In genomic region chr17:29149431-29150064, GRCh38 we compare ENCODE assay signal across 8 cellular contexts. TPM values are rescaled to one million over a fixed set of nuclear protein-coding genes. Genes with fewer than 3 reads are reported as not detected.
DNase-seq lines count a peak whose midpoint lies in the region; ATAC-seq and TF ChIP-seq lines count a peak whose summit lies in the region.

No MANE protein-coding gene starts in this region.

- DNase-seq in GM10266 (ENCODE audit: extremely low spot score) (peak; percentile 71), MM.1S (no peak), MCF 10A (ENCODE audit: unreplicated experiment) (peak; percentile 76), mesothelial cell of epicardium (ENCODE audit: low spot score in 2 of 2, unreplicated experiment in 2 of 2) (no peak), NCI-H1092 treated with DMSO at 0.1 percent for 48 hours (lab: John Stamatoyannopoulos, UW) (no peak), middle frontal gyrus (ENCODE audit: extremely low spot score, low spot score) (no peak)

- H2AFZ ChIP-seq in MM.1S (ENCODE audit: low read length), result peak overlapping the region; percentile 37

- H3K4me2 ChIP-seq in MM.1S (ENCODE audit: low read depth, low read length), result peak overlapping the region; percentile 71

- peaks cover 17% of the 10 kb centered on the region; the same call in 1 of the 2 replicates for H3K79me2 ChIP-seq in MM.1S (ENCODE audit: low read length)

- H3F3A ChIP-seq in MM.1S (ENCODE audit: insufficient read depth, low read length), result peaks cover 9% of the 10 kb centered on the region

- H3K27me3 Mint-ChIP-seq in MCF 10A (ENCODE audit: insufficient read depth, unreplicated experiment) (no peaks in the 10 kb centered on the region), mesothelial cell of epicardium (ENCODE audit: low read depth) (no peaks in the 10 kb centered on the region)

- H3K27ac Mint-ChIP-seq in MCF 10A (ENCODE audit: low read depth, unreplicated experiment) (peak overlapping the region; percentile 85), mesothelial cell of epicardium (peak overlapping the region; percentile 83)

- POLR2A ChIA-PET in MCF 10A (lab: Yijun Ruan, JAX), result interaction anchor here (0.6 to 8.0 kb wide), 19 partner anchors 9 to 442 kb away, joined by 3 to 231 read pairs (median 5); partner anchors contain the start of genes MYO18A, NUFIP2 and PHF12

- CTCF ChIA-PET in MCF 10A (lab: Yijun Ruan, JAX), result interaction anchor here (0.6 to 14.7 kb wide), 31 partner anchors 8 to 344 kb away, joined by 3 to 287 read pairs (median 5); partner anchors contain the start of genes MYO18A and NUFIP2

- H3K9me2 ChIP-seq in MM.1S (replicated peaks; ENCODE audit: insufficient read depth, low read length), result no peaks in the 10 kb centered on the region

- intact Hi-C loops in MCF 10A (cut with micrococcal nuclease), result loop anchor here (1.0 to 5.0 kb wide), 2 partner anchors 142 to 223 kb away; no protein-coding TSS in a partner anchor

- H3K4me3 ChIP-seq in MM.1S (ENCODE audit: low read length), result peak overlapping the region; percentile 66

- no peak for TF ChIP-seq CTCF in GM10266 (IDR thresholded peaks at IDR 0.05; ENCODE audit: control insufficient read depth, insufficient read depth, low read depth, missing control alignments)
- no peak for TF ChIP-seq CTCF in MM.1S (IDR thresholded peaks at IDR 0.05; ENCODE audit: low read length)
- no peak for TF ChIP-seq CTCF in MCF 10A (IDR thresholded peaks at IDR 0.05; ENCODE audit: unreplicated experiment)
- no peak for TF ChIP-seq CTCF in mesothelial cell of epicardium (IDR thresholded peaks at IDR 0.05; ENCODE audit: unreplicated experiment)

- ATAC-seq in GM18909 (IDR thresholded peaks at IDR 0.05; ENCODE audit: poor library complexity, unreplicated experiment), result no peak
- ATAC-seq in HG03565 (IDR thresholded peaks at IDR 0.05; ENCODE audit: unreplicated experiment), result no peak

- H3K36me3 Mint-ChIP-seq in MCF 10A (ENCODE audit: insufficient read depth, unreplicated experiment) (no peaks in the 10 kb centered on the region), mesothelial cell of epicardium (no peaks in the 10 kb centered on the region)

- H3K4me1 Mint-ChIP-seq in MCF 10A (ENCODE audit: insufficient read depth, unreplicated experiment), result peaks cover 64% of the 10 kb centered on the region
- H3K4me1 Mint-ChIP-seq in mesothelial cell of epicardium, result peaks cover 48% of the 10 kb centered on the region

- H3K9me3 ChIP-seq in MM.1S (replicated peaks; ENCODE audit: insufficient read depth, low read length), result no peaks in the 10 kb centered on the region

- H4K20me1 ChIP-seq in MM.1S (ENCODE audit: insufficient read depth, low read length), result no peaks in the 10 kb centered on the region

- H3K36me3 ChIP-seq in MM.1S (replicated peaks; ENCODE audit: insufficient read depth, low read length), result no peaks in the 10 kb centered on the region

- peak overlapping the region; percentile 61; the same call in 1 of the 2 replicates for H3K9ac ChIP-seq in MM.1S (ENCODE audit: low read length)

- H3K4me3 Mint-ChIP-seq in MCF 10A (ENCODE audit: unreplicated experiment) (peak overlapping the region; percentile 61), mesothelial cell of epicardium (peak overlapping the region; percentile 74)

- H3K9me3 Mint-ChIP-seq in MCF 10A (ENCODE audit: unreplicated experiment) (no peaks in the 10 kb centered on the region), mesothelial cell of epicardium (no peaks in the 10 kb centered on the region)

- BruUV-seq in MCF 10A (replicated peaks; lab: Mats Ljungman, UMichigan), result no TSS peak

- peaks cover 12% of the 10 kb centered on the region for H3K4me1 ChIP-seq in MM.1S (ENCODE audit: low read length)

- H3K27me3 ChIP-seq in MM.1S (replicated peaks; ENCODE audit: insufficient read depth, low read length), result no peaks in the 10 kb centered on the region

- H3K27ac ChIP-seq in MM.1S (ENCODE audit: low read length), result no peak overlapping the region

RNA-seq across cellular contexts. Expression of gene MYO18A, which starts 30.6 kb away (rescaled TPM):
- 24.0 and 24.8 TPM in 2 replicates for total RNA-seq in MCF 10A (2022)
- 55.0 to 58.4 TPM (median 56.8 TPM) in 3 replicates for total RNA-seq in mesothelial cell of epicardium

Comparison
In these comparisons a context has a peak if more than half of its experiments do, and no peak if none do; other contexts are left out.
1. DNase-seq: peak in GM10266 (single experiment) and MCF 10A (single experiment); none in MM.1S (single experiment), mesothelial cell of epicardium (0 of 2), NCI-H1092 treated with DMSO at 0.1 percent for 48 hours (single experiment) and middle frontal gyrus (single experiment).